ENCODE assay signal across 1 cellular context in the genomic region with DNA sequence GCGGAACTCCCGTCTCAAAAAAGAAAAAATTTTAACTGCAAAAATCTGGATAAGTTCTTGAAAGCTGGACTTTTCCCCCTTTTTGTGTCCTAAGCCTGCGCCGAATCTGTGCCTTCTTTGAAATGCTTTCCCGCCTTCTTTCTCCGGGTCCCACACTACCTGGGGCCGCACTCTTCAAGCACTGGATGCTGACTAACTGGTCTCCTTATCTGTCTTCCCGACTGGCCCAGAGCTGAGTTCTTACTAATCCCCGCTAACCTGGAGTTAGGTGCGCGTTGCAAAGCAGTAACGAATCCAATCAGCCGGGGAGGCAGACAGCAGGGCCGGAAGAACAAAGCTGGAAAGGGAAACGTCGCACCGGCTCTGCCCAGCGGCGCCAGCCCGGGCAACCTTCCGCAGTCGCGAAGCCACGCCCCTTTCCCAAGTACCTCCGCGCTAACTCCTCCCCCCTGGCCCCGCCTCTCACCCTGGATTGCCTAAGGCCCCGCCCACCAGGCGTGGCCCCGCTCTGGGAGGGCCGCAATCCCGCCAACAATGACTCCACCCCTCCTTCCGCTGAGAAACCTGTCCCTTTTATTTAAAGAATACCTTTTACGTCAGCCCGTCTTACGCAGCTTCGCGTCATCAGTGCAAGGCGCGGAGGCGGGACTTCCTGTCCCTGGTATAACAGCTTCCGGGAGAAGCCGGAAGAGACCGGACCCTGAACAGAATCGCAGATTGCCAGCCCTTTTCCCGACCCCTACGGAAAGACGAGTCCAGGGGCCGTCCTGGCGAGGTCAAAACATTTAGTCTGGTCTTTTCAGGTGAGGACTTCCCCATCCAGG.
TF ChIP-seq lines count a peak whose summit lies in the region.

A gene (plus strand): TSS at position 666 of the 824 bp plus-strand sequence. CDS start 737 bp downstream, outside the sequence.

TF ChIP-seq in K562, 482 proteins besides CTCF, POLR2A, EP300 and RAD21 (continued from another document and continues in another):
- TF ChIP-seq SRF (CRISPR knock-in tag; IDR thresholded peaks at IDR 0.05) (peak in 1 of 2 experiments; percentile 86; a peak in 2 of 4 replicates), TCF7L2 (IDR thresholded peaks at IDR 0.05; ENCODE audit: low read depth, low read length) (no peak), MYC (IDR thresholded peaks at IDR 0.05; ENCODE audit: low read depth, low read length) (peak; percentile 62; the same call in 1 of the 2 replicates), MYC (CRISPR knock-in tag; IDR thresholded peaks at IDR 0.05; ENCODE audit: borderline replicate concordance, low read depth) (no peak), ZFP30 (CRISPR knock-in tag; IDR thresholded peaks at IDR 0.05; ENCODE audit: borderline replicate concordance) (no peak), GTF2F1 (IDR thresholded peaks at IDR 0.05; ENCODE audit: low read depth, low read length) (no peak), ZFX (CRISPR knock-in tag; IDR thresholded peaks at IDR 0.05) (no peak; the same call in 1 of the 2 replicates), ZNF561 (CRISPR knock-in tag; conservative IDR thresholded peaks at IDR 0.05) (no peak), ZNF274 (IDR thresholded peaks at IDR 0.05; ENCODE audit: borderline replicate concordance, low read depth, low read length) (no peak), SNRNP70 (optimal IDR thresholded peaks at IDR 0.05; ENCODE audit: low read depth, low read length) (no peak), NFATC3 (IDR thresholded peaks at IDR 0.05) (no peak), PCBP2 (IDR thresholded peaks at IDR 0.05; ENCODE audit: low read depth, low read length, poor library complexity, severe bottlenecking) (no peak), PHF8 (IDR thresholded peaks at IDR 0.05; ENCODE audit: borderline replicate concordance, low read length) (peak; percentile 80; the same call in 1 of the 2 replicates), ZEB2 (IDR thresholded peaks at IDR 0.05) (no peak), HNRNPH1 (optimal IDR thresholded peaks at IDR 0.05; ENCODE audit: low read depth, low read length) (no peak), HNRNPUL1 (IDR thresholded peaks at IDR 0.05; ENCODE audit: low read length) (no peak), PPARD (CRISPR knock-in tag; IDR thresholded peaks at IDR 0.05) (no peak), TBP (optimal IDR thresholded peaks at IDR 0.05; ENCODE audit: low read depth, low read length) (peak; percentile 77), ELF4 (CRISPR knock-in tag; IDR thresholded peaks at IDR 0.05) (no peak), ZNF175 (CRISPR knock-in tag; IDR thresholded peaks at IDR 0.05; ENCODE audit: low read depth) (no peak), HDGF (IDR thresholded peaks at IDR 0.05) (peak; percentile 58; the same call in 1 of the 2 replicates), CHCHD3 (CRISPR knock-in tag; IDR thresholded peaks at IDR 0.05) (no peak), ZNF764 (CRISPR knock-in tag; IDR thresholded peaks at IDR 0.05; ENCODE audit: low read depth) (no peak), TAF1 (IDR thresholded peaks at IDR 0.05; ENCODE audit: control insufficient read depth, extremely low read depth, insufficient read depth, low read length, severe bottlenecking) (peak; percentile 78), SMARCA4 (IDR thresholded peaks at IDR 0.05) (peak; percentile 63; the same call in 1 of the 2 replicates), RBFOX2 (IDR thresholded peaks at IDR 0.05; ENCODE audit: low read depth, low read length) (peak; percentile 84)
- TF ChIP-seq, protein P1, sequence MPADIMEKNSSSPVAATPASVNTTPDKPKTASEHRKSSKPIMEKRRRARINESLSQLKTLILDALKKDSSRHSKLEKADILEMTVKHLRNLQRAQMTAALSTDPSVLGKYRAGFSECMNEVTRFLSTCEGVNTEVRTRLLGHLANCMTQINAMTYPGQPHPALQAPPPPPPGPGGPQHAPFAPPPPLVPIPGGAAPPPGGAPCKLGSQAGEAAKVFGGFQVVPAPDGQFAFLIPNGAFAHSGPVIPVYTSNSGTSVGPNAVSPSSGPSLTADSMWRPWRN (IDR thresholded peaks at IDR 0.05; ENCODE audit: low read depth), result no peak
- TF ChIP-seq, protein P2, sequence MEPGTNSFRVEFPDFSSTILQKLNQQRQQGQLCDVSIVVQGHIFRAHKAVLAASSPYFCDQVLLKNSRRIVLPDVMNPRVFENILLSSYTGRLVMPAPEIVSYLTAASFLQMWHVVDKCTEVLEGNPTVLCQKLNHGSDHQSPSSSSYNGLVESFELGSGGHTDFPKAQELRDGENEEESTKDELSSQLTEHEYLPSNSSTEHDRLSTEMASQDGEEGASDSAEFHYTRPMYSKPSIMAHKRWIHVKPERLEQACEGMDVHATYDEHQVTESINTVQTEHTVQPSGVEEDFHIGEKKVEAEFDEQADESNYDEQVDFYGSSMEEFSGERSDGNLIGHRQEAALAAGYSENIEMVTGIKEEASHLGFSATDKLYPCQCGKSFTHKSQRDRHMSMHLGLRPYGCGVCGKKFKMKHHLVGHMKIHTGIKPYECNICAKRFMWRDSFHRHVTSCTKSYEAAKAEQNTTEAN (CRISPR knock-in tag; IDR thresholded peaks at IDR 0.05), result no peak
- TF ChIP-seq, protein P3, sequence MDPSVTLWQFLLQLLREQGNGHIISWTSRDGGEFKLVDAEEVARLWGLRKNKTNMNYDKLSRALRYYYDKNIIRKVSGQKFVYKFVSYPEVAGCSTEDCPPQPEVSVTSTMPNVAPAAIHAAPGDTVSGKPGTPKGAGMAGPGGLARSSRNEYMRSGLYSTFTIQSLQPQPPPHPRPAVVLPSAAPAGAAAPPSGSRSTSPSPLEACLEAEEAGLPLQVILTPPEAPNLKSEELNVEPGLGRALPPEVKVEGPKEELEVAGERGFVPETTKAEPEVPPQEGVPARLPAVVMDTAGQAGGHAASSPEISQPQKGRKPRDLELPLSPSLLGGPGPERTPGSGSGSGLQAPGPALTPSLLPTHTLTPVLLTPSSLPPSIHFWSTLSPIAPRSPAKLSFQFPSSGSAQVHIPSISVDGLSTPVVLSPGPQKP (CRISPR knock-in tag; IDR thresholded peaks at IDR 0.05), result no peak
- TF ChIP-seq, protein P4, sequence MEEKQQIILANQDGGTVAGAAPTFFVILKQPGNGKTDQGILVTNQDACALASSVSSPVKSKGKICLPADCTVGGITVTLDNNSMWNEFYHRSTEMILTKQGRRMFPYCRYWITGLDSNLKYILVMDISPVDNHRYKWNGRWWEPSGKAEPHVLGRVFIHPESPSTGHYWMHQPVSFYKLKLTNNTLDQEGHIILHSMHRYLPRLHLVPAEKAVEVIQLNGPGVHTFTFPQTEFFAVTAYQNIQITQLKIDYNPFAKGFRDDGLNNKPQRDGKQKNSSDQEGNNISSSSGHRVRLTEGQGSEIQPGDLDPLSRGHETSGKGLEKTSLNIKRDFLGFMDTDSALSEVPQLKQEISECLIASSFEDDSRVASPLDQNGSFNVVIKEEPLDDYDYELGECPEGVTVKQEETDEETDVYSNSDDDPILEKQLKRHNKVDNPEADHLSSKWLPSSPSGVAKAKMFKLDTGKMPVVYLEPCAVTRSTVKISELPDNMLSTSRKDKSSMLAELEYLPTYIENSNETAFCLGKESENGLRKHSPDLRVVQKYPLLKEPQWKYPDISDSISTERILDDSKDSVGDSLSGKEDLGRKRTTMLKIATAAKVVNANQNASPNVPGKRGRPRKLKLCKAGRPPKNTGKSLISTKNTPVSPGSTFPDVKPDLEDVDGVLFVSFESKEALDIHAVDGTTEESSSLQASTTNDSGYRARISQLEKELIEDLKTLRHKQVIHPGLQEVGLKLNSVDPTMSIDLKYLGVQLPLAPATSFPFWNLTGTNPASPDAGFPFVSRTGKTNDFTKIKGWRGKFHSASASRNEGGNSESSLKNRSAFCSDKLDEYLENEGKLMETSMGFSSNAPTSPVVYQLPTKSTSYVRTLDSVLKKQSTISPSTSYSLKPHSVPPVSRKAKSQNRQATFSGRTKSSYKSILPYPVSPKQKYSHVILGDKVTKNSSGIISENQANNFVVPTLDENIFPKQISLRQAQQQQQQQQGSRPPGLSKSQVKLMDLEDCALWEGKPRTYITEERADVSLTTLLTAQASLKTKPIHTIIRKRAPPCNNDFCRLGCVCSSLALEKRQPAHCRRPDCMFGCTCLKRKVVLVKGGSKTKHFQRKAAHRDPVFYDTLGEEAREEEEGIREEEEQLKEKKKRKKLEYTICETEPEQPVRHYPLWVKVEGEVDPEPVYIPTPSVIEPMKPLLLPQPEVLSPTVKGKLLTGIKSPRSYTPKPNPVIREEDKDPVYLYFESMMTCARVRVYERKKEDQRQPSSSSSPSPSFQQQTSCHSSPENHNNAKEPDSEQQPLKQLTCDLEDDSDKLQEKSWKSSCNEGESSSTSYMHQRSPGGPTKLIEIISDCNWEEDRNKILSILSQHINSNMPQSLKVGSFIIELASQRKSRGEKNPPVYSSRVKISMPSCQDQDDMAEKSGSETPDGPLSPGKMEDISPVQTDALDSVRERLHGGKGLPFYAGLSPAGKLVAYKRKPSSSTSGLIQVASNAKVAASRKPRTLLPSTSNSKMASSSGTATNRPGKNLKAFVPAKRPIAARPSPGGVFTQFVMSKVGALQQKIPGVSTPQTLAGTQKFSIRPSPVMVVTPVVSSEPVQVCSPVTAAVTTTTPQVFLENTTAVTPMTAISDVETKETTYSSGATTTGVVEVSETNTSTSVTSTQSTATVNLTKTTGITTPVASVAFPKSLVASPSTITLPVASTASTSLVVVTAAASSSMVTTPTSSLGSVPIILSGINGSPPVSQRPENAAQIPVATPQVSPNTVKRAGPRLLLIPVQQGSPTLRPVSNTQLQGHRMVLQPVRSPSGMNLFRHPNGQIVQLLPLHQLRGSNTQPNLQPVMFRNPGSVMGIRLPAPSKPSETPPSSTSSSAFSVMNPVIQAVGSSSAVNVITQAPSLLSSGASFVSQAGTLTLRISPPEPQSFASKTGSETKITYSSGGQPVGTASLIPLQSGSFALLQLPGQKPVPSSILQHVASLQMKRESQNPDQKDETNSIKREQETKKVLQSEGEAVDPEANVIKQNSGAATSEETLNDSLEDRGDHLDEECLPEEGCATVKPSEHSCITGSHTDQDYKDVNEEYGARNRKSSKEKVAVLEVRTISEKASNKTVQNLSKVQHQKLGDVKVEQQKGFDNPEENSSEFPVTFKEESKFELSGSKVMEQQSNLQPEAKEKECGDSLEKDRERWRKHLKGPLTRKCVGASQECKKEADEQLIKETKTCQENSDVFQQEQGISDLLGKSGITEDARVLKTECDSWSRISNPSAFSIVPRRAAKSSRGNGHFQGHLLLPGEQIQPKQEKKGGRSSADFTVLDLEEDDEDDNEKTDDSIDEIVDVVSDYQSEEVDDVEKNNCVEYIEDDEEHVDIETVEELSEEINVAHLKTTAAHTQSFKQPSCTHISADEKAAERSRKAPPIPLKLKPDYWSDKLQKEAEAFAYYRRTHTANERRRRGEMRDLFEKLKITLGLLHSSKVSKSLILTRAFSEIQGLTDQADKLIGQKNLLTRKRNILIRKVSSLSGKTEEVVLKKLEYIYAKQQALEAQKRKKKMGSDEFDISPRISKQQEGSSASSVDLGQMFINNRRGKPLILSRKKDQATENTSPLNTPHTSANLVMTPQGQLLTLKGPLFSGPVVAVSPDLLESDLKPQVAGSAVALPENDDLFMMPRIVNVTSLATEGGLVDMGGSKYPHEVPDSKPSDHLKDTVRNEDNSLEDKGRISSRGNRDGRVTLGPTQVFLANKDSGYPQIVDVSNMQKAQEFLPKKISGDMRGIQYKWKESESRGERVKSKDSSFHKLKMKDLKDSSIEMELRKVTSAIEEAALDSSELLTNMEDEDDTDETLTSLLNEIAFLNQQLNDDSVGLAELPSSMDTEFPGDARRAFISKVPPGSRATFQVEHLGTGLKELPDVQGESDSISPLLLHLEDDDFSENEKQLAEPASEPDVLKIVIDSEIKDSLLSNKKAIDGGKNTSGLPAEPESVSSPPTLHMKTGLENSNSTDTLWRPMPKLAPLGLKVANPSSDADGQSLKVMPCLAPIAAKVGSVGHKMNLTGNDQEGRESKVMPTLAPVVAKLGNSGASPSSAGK (IDR thresholded peaks at IDR 0.05), result no peak
- TF ChIP-seq, protein P5, sequence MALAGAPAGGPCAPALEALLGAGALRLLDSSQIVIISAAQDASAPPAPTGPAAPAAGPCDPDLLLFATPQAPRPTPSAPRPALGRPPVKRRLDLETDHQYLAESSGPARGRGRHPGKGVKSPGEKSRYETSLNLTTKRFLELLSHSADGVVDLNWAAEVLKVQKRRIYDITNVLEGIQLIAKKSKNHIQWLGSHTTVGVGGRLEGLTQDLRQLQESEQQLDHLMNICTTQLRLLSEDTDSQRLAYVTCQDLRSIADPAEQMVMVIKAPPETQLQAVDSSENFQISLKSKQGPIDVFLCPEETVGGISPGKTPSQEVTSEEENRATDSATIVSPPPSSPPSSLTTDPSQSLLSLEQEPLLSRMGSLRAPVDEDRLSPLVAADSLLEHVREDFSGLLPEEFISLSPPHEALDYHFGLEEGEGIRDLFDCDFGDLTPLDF (CRISPR knock-in tag; IDR thresholded peaks at IDR 0.05), result peak; percentile 86
- TF ChIP-seq, protein P6, sequence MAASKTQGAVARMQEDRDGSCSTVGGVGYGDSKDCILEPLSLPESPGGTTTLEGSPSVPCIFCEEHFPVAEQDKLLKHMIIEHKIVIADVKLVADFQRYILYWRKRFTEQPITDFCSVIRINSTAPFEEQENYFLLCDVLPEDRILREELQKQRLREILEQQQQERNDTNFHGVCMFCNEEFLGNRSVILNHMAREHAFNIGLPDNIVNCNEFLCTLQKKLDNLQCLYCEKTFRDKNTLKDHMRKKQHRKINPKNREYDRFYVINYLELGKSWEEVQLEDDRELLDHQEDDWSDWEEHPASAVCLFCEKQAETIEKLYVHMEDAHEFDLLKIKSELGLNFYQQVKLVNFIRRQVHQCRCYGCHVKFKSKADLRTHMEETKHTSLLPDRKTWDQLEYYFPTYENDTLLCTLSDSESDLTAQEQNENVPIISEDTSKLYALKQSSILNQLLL (CRISPR knock-in tag; IDR thresholded peaks at IDR 0.05; ENCODE audit: borderline replicate concordance), result no peak
- TF ChIP-seq, protein P7, sequence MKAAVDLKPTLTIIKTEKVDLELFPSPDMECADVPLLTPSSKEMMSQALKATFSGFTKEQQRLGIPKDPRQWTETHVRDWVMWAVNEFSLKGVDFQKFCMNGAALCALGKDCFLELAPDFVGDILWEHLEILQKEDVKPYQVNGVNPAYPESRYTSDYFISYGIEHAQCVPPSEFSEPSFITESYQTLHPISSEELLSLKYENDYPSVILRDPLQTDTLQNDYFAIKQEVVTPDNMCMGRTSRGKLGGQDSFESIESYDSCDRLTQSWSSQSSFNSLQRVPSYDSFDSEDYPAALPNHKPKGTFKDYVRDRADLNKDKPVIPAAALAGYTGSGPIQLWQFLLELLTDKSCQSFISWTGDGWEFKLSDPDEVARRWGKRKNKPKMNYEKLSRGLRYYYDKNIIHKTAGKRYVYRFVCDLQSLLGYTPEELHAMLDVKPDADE (conservative IDR thresholded peaks at IDR 0.05; ENCODE audit: control insufficient read depth, low read depth, low read length), result peak; percentile 9; the same call in 1 of the 2 replicates
- TF ChIP-seq, protein P8, sequence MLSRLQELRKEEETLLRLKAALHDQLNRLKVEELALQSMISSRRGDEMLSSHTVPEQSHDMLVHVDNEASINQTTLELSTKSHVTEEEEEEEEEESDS (CRISPR knock-in tag; IDR thresholded peaks at IDR 0.05), result no peak
- TF ChIP-seq, protein P9, sequence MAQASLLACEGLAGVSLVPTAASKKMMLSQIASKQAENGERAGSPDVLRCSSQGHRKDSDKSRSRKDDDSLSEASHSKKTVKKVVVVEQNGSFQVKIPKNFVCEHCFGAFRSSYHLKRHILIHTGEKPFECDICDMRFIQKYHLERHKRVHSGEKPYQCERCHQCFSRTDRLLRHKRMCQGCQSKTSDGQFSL (CRISPR knock-in tag; IDR thresholded peaks at IDR 0.05), result no peak
- TF ChIP-seq, protein P9 (tag; IDR thresholded peaks at IDR 0.05), result no peak
